Comparison of ENCODE assay signal across 1 cellular context in genomic region chr11:88367310-88367709, GRCh38.
TF ChIP-seq lines count a peak whose summit lies in the region.

No MANE protein-coding gene starts in this region.

TF ChIP-seq in HepG2, 621 proteins besides CTCF, POLR2A, EP300 and RAD21:
- TF ChIP-seq PBX3 (CRISPR knock-in tag; IDR thresholded peaks at IDR 0.05; ENCODE audit: borderline replicate concordance) (no peak), RAD51 (IDR thresholded peaks at IDR 0.05; ENCODE audit: borderline replicate concordance) (peak; percentile 25; the same call in 1 of the 2 replicates), HNF4G (IDR thresholded peaks at IDR 0.05; ENCODE audit: borderline replicate concordance, low read depth, low read length) (no peak), HNF4G (CRISPR knock-in tag; IDR thresholded peaks at IDR 0.05; ENCODE audit: borderline replicate concordance, low read depth) (no peak), ZNF550 (CRISPR knock-in tag; IDR thresholded peaks at IDR 0.05; ENCODE audit: borderline replicate concordance) (no peak)
